8 cellular contexts compared by ENCODE assay signal in the genomic region with DNA sequence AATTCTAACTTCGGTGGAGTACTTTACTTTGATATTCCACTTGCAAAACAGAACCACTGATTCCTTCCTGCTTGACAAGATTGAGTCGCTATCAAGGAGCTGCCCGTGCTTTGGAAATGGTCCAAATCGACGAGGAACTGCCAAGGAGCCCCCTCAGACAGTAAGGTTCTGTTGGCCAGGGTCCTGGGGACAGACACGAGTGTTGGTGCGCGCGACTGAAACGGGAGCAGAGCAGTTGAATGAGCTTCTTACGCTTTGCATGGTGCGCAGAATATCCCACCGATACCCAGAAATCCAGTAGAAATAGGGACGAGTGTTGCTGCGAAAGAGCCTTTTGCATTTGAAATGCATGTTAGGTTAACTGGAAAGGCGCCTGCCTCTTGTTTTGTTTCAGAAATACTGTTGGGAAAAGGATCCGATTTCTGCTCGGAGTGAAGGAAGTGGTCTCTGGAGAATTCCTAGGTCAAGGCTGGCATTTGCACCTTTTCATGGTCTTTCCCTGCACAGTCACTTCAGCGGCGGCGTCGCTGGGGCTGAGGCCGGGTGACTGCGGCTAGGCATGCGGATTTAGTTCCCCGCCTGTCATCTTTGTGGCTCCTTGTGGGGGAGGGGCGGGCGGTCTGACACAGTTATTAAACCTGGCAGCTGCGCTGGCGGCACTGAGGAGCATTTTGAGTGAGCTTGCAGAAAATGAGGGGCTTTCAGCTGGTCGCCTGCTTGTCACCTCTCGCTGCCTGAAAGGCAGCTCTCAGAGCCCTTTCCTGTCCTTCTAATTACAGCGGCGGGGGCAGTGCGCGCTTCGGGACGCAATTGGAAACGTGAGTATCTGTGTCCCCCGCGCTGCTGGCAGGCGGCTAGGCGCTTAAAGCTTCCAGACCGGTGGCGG. TPM values are rescaled to one million over a fixed set of nuclear protein-coding genes. Genes with fewer than 3 reads are reported as not detected.
DNase-seq lines count a peak whose midpoint lies in the region; ATAC-seq and TF ChIP-seq lines count a peak whose summit lies in the region.

No MANE protein-coding gene starts in this region.

- peak; percentile 17 for ATAC-seq in GM19467 (IDR thresholded peaks at IDR 0.05; ENCODE audit: unreplicated experiment)
- ATAC-seq in Right ventricle myocardium inferior: peak; percentile 45

- H3K27ac ChIP-seq in trophoblast cell (ENCODE audit: low read depth, low read length) (peak overlapping the region; percentile 21), urinary bladder (ENCODE audit: low read depth) (no peak overlapping the region)

- intact Hi-C loops in activated naive CD4-positive, alpha-beta T cell treated with anti-CD3 and anti-CD28 coated beads for 36 hours (cut with micrococcal nuclease): loop anchor here (1.0 to 5.0 kb wide), 9 partner anchors 37 to 616 kb away; a partner anchor contains a TSS
- intact Hi-C loops in Right ventricle myocardium inferior (cut with DNase I): no loop called here

- H3K27me3 ChIP-seq in BJ (ENCODE audit: control insufficient read depth, insufficient read depth, low read length) (peaks cover 7% of the 10 kb centered on the region; the same call in 1 of the 2 replicates), trophoblast cell (ENCODE audit: insufficient read depth, low read length) (no peaks in the 10 kb centered on the region)

- H3K9me3 ChIP-seq in trophoblast cell (ENCODE audit: insufficient read depth, low read depth, low read length): peaks cover 2% of the 10 kb centered on the region

- H3K23ac ChIP-seq in trophoblast cell (ENCODE audit: low read length): no peak overlapping the region

- no peak for TF ChIP-seq EP300 in Ishikawa (IDR thresholded peaks at IDR 0.05; ENCODE audit: borderline replicate concordance)

- H2BK120ac ChIP-seq in trophoblast cell (ENCODE audit: insufficient read depth, low read length, poor library complexity): no peak overlapping the region

- no peak overlapping the region for H2AK5ac ChIP-seq in trophoblast cell (ENCODE audit: low read length)

- no peaks in the 10 kb centered on the region for H3K36me3 ChIP-seq in BJ (ENCODE audit: control insufficient read depth, insufficient read depth, low read length)
- H3K36me3 ChIP-seq in trophoblast cell (ENCODE audit: control insufficient read depth in 1 of 2, insufficient read depth in 2 of 2, low read length in 2 of 2): no peaks in the 10 kb centered on the region
- H3K36me3 ChIP-seq in urinary bladder (ENCODE audit: insufficient read depth): no peaks in the 10 kb centered on the region

- H3K4me1 ChIP-seq in trophoblast cell (ENCODE audit: control insufficient read depth in 1 of 2, insufficient read depth in 2 of 2, low read length in 2 of 2) (peaks cover 8 to 12% of the 10 kb centered on the region in 2 experiments), urinary bladder (ENCODE audit: insufficient read depth) (no peaks in the 10 kb centered on the region)

- peak; percentile 8; the same call in 1 of the 2 replicates for TF ChIP-seq RAD21 in Ishikawa (IDR thresholded peaks at IDR 0.05; ENCODE audit: low read depth)

- CTCF ChIA-PET in BJ (lab: Yijun Ruan, JAX): interaction anchor here (1.2 to 1.4 kb wide), 2 partner anchors 10 to 482 kb away, joined by 3 read pairs; no protein-coding TSS in a partner anchor
- CTCF ChIA-PET in activated naive CD4-positive, alpha-beta T cell treated with anti-CD3 and anti-CD28 coated beads for 36 hours (lab: Charles Lee): interaction anchor here (0.6 to 2.0 kb wide), 4 partner anchors 10 to 227 kb away, joined by 3 to 9 read pairs (median 4); no protein-coding TSS in a partner anchor

- no peak overlapping the region for H2BK12ac ChIP-seq in trophoblast cell (ENCODE audit: low read length)

- no peaks in the 10 kb centered on the region for H3K79me2 ChIP-seq in trophoblast cell (ENCODE audit: control insufficient read depth, insufficient read depth, low read length, poor library complexity)

- H3K14ac ChIP-seq in trophoblast cell (ENCODE audit: low read length): peak overlapping the region; percentile 37

- H3K36me3 Mint-ChIP-seq in activated naive CD4-positive, alpha-beta T cell treated with anti-CD3 and anti-CD28 coated beads for 36 hours (ENCODE audit: low read depth): no peaks in the 10 kb centered on the region

- H3K4me1 Mint-ChIP-seq in activated naive CD4-positive, alpha-beta T cell treated with anti-CD3 and anti-CD28 coated beads for 36 hours (ENCODE audit: low read depth): peaks cover 55% of the 10 kb centered on the region

- no peak for TF ChIP-seq CTCF in BJ (IDR thresholded peaks at IDR 0.05; ENCODE audit: insufficient read depth, low read depth, low read length)

- peak overlapping the region; percentile 59 for H2AFZ ChIP-seq in trophoblast cell (ENCODE audit: insufficient read depth, low read length, poor library complexity)

- no CpG with 5 or more reads among the region's 45 CpGs for WGBS in trophoblast cell (ENCODE audit: extremely low coverage, insufficient coverage, insufficient read length)
- WGBS in urinary bladder: 1% methylated on average over 45 of the region's 45 CpGs

- H3K4me3 ChIP-seq in BJ (ENCODE audit: low read depth, low read length): peak overlapping the region; percentile 46
- peak overlapping the region; percentile 70 for H3K4me3 ChIP-seq in trophoblast cell (ENCODE audit: low read depth, low read length)
- peak overlapping the region; percentile 63 for H3K4me3 ChIP-seq in urinary bladder (ENCODE audit: low read depth, low read length)

- no peaks in the 10 kb centered on the region for H3K9me3 Mint-ChIP-seq in activated naive CD4-positive, alpha-beta T cell treated with anti-CD3 and anti-CD28 coated beads for 36 hours

- H3K27ac Mint-ChIP-seq in activated naive CD4-positive, alpha-beta T cell treated with anti-CD3 and anti-CD28 coated beads for 36 hours: peak overlapping the region; percentile 86

- peak overlapping the region; percentile 38 for H3K18ac ChIP-seq in trophoblast cell (ENCODE audit: low read length)

- H3K79me1 ChIP-seq in trophoblast cell (ENCODE audit: low read length): peaks cover 3% of the 10 kb centered on the region

- peak overlapping the region; percentile 46 for H4K91ac ChIP-seq in trophoblast cell (ENCODE audit: low read depth, low read length)

- H3K4me2 ChIP-seq in trophoblast cell (ENCODE audit: low read length): peak overlapping the region; percentile 83

- no peak overlapping the region for H4K12ac ChIP-seq in trophoblast cell (ENCODE audit: low read depth, low read length)

- H4K8ac ChIP-seq in trophoblast cell (ENCODE audit: low read depth, low read length): peak overlapping the region; percentile 49

- no peaks in the 10 kb centered on the region for H3K27me3 Mint-ChIP-seq in activated naive CD4-positive, alpha-beta T cell treated with anti-CD3 and anti-CD28 coated beads for 36 hours (ENCODE audit: low read depth)

- peak overlapping the region; percentile 80 for H3K4me3 Mint-ChIP-seq in activated naive CD4-positive, alpha-beta T cell treated with anti-CD3 and anti-CD28 coated beads for 36 hours

- no peak for DNase-seq in BJ (ENCODE audit: low read depth)
- DNase-seq in RPMI7951 (ENCODE audit: low read depth): peak; percentile 34
- DNase-seq in activated naive CD4-positive, alpha-beta T cell treated with anti-CD3 and anti-CD28 coated beads for 36 hours: peak; percentile 93
- peak; percentile 76 for DNase-seq in Right ventricle myocardium inferior (ENCODE audit: missing footprints)
- peak; percentile 1 to 17 for DNase-seq in trophoblast cell

- H3K9ac ChIP-seq in trophoblast cell (ENCODE audit: low read length): peak overlapping the region; percentile 24

- POLR2A ChIA-PET in BJ (lab: Charles Lee): no interaction called here

- H3K4ac ChIP-seq in trophoblast cell (ENCODE audit: low read depth, low read length): no peak overlapping the region

- H2BK5ac ChIP-seq in trophoblast cell (ENCODE audit: low read depth, low read length, poor library complexity): no peak overlapping the region

TF ChIP-seq in Ishikawa, 13 proteins besides CTCF, POLR2A, EP300 and RAD21 (continues in another document):
- no peak for TF ChIP-seq YY1 (IDR thresholded peaks at IDR 0.05; ENCODE audit: low read depth)
- no peak for TF ChIP-seq EGR1 (IDR thresholded peaks at IDR 0.05)
- TF ChIP-seq, protein P1, sequence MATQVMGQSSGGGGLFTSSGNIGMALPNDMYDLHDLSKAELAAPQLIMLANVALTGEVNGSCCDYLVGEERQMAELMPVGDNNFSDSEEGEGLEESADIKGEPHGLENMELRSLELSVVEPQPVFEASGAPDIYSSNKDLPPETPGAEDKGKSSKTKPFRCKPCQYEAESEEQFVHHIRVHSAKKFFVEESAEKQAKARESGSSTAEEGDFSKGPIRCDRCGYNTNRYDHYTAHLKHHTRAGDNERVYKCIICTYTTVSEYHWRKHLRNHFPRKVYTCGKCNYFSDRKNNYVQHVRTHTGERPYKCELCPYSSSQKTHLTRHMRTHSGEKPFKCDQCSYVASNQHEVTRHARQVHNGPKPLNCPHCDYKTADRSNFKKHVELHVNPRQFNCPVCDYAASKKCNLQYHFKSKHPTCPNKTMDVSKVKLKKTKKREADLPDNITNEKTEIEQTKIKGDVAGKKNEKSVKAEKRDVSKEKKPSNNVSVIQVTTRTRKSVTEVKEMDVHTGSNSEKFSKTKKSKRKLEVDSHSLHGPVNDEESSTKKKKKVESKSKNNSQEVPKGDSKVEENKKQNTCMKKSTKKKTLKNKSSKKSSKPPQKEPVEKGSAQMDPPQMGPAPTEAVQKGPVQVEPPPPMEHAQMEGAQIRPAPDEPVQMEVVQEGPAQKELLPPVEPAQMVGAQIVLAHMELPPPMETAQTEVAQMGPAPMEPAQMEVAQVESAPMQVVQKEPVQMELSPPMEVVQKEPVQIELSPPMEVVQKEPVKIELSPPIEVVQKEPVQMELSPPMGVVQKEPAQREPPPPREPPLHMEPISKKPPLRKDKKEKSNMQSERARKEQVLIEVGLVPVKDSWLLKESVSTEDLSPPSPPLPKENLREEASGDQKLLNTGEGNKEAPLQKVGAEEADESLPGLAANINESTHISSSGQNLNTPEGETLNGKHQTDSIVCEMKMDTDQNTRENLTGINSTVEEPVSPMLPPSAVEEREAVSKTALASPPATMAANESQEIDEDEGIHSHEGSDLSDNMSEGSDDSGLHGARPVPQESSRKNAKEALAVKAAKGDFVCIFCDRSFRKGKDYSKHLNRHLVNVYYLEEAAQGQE (IDR thresholded peaks at IDR 0.05; ENCODE audit: low read depth): no peak
- TF ChIP-seq TCF12 (IDR thresholded peaks at IDR 0.05; ENCODE audit: low read depth): peak; percentile 17; the same call in 1 of the 2 replicates
- TF ChIP-seq, protein P2, sequence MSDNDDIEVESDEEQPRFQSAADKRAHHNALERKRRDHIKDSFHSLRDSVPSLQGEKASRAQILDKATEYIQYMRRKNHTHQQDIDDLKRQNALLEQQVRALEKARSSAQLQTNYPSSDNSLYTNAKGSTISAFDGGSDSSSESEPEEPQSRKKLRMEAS (IDR thresholded peaks at IDR 0.05): peak; percentile 52

RNA-seq across cellular contexts. Expression of a gene that starts 51.5 kb away (rescaled TPM):
- polyA plus RNA-seq in BJ (2011; rRNA removed) (24.5 and 34.1 TPM in 2 replicates), urinary bladder (15.1 TPM)
- 59.0 and 97.6 TPM in 2 replicates for polyA minus RNA-seq in BJ (2011; rRNA and poly(A)+ RNA removed)
- total RNA-seq in RPMI7951 (2014; rRNA removed; shearing (Covaris generic)): 30.6 and 34.7 TPM in 2 replicates
- 1 to 10 TPM; 3.8 to 4.2 TPM for total RNA-seq in activated naive CD4-positive, alpha-beta T cell treated with anti-CD3 and anti-CD28 coated beads for 36 hours
- total RNA-seq in Right ventricle myocardium inferior (14.7 TPM), urinary bladder (119 TPM)
- 3.4 and 4.1 TPM in 2 replicates for polyA plus RNA-seq in trophoblast cell (2013)
